ENCODE assay signal across 8 cellular contexts in genomic region chr10:124035928-124036558, GRCh38. TPM values are rescaled to one million over a fixed set of nuclear protein-coding genes. Genes with fewer than 3 reads are reported as not detected.
DNase-seq lines count a peak whose midpoint lies in the region; ATAC-seq and TF ChIP-seq lines count a peak whose summit lies in the region.

No MANE protein-coding gene starts in this region.

- H3K27me3 Mint-ChIP-seq in memory B cell (no peaks in the 10 kb centered on the region), osteocyte (ENCODE audit: unreplicated experiment) (no peaks in the 10 kb centered on the region)

- ATAC-seq in GM18499 (IDR thresholded peaks at IDR 0.05; ENCODE audit: insufficient read depth, unreplicated experiment) (peak; percentile 97), GM21423 (IDR thresholded peaks at IDR 0.05; ENCODE audit: unreplicated experiment) (peak; percentile 99), HG03571 (IDR thresholded peaks at IDR 0.05; ENCODE audit: unreplicated experiment) (peak; percentile 99), memory B cell (ENCODE audit: low read depth) (peak; percentile 95)

- peak overlapping the region; percentile 82 for H3K4me3 Mint-ChIP-seq in memory B cell
- no peak overlapping the region for H3K4me3 Mint-ChIP-seq in osteocyte (ENCODE audit: unreplicated experiment)

- TF ChIP-seq CTCF in osteocyte (IDR thresholded peaks at IDR 0.05): no peak

- H3K9me3 Mint-ChIP-seq in memory B cell: no peaks in the 10 kb centered on the region
- no peaks in the 10 kb centered on the region for H3K9me3 Mint-ChIP-seq in osteocyte (ENCODE audit: unreplicated experiment)

- DNase-seq in activated CD4-positive, alpha-beta T cell treated with anti-CD3 and anti-CD28 coated beads, Interleukin-2, amount 50 U/mL, for 48 hours: peak; percentile 19 to 22
- DNase-seq in memory B cell (ENCODE audit: low spot score in 2 of 2): peak; percentile 73 to 78
- no peak for DNase-seq in DMS153 treated with DMSO at 0.1 percent for 48 hours (lab: John Stamatoyannopoulos, UW; ENCODE audit: unreplicated experiment)
- no peak for DNase-seq in osteocyte (ENCODE audit: extremely low spot score, unreplicated experiment)
- no peak for DNase-seq in iPS-NIHi11 (ENCODE audit: low spot score)

- H3K36me3 Mint-ChIP-seq in memory B cell (peaks cover 17% of the 10 kb centered on the region), osteocyte (ENCODE audit: unreplicated experiment) (peaks cover 40% of the 10 kb centered on the region)

- H3K4me1 Mint-ChIP-seq in memory B cell (peaks cover 18% of the 10 kb centered on the region), osteocyte (ENCODE audit: unreplicated experiment) (peaks cover 15% of the 10 kb centered on the region)

- H3K27ac Mint-ChIP-seq in memory B cell: peak overlapping the region; percentile 94
- no peak overlapping the region for H3K27ac Mint-ChIP-seq in osteocyte (ENCODE audit: unreplicated experiment)

RNA-seq across cellular contexts. Expression of gene CHST15, which starts 57.4 kb away (rescaled TPM):
- total RNA-seq in osteocyte: 66.3 and 73.6 TPM in 2 replicates

Comparison
In these comparisons a context has a peak if more than half of its experiments do, and no peak if none do; other contexts are left out.
1. DNase-seq: peak in activated CD4-positive, alpha-beta T cell treated with anti-CD3 and anti-CD28 coated beads, Interleukin-2, amount 50 U/mL, for 48 hours (2 of 2) and memory B cell (2 of 2); none in DMS153 treated with DMSO at 0.1 percent for 48 hours (single experiment), osteocyte (single experiment) and iPS-NIHi11 (single experiment).
2. Peak in every context shown above with its lines, with median percentiles within 50 percentile points of each other: ATAC-seq.